ENCODE assay signal across 9 cellular contexts in genomic region chr19:8605514-8605913, GRCh38. TPM values are rescaled to one million over a fixed set of nuclear protein-coding genes. Genes with fewer than 3 reads are reported as not detected.
"Had no signal": no experiment of that assay in that cellular context is flagged by ENCODE, and none has a peak within 500 bp of the region (broad histone marks: within the 10 kb centered on the region; RNA-seq: fewer than 3 reads in every experiment).

No MANE protein-coding gene starts in this region.

- FAIRE-seq: HTR-8/SVneo had no signal

- H3K4me2 ChIP-seq: GM23338, KMS-11 had no signal

- H2AFZ ChIP-seq: GM23338 had no signal

- H3K27ac ChIP-seq: KMS-11 had no signal

- DNase-seq: H9, HCEC 1CT, IMR-90, KBM-7 had no signal

- H3K4me3 ChIP-seq: GM23338 had no signal

- H3K9ac ChIP-seq: KMS-11 had no signal

RNA-seq across cellular contexts. Expression of gene ADAMTS10, which starts 5.0 kb away (rescaled TPM):
- total RNA-seq: HT-29 had no signal

RNA-seq across cellular contexts. Expression of gene NFILZ, which starts 24.9 kb away (rescaled TPM):
- total RNA-seq: GM23338, H4, H9, HT-29, IMR-90 had no signal
- polyA plus RNA-seq: GM23338, IMR-90 had no signal

RNA-seq across cellular contexts. Expression of gene MYO1F, which starts 28.3 kb away (rescaled TPM):
- total RNA-seq: HT-29 had no signal
